8 cellular contexts compared by ENCODE assay signal in genomic region chr20:5118220-5119142, GRCh38. TPM values are rescaled to one million over a fixed set of nuclear protein-coding genes. Genes with fewer than 3 reads are reported as not detected.
DNase-seq lines count a peak whose midpoint lies in the region; ATAC-seq and TF ChIP-seq lines count a peak whose summit lies in the region.

No MANE protein-coding gene starts in this region.

- H3K27ac Mint-ChIP-seq in activated T-cell treated with anti-CD3 and anti-CD28 coated beads, Interleukin-2, amount 50 U/mL, for 24 hours, result peak overlapping the region; percentile 98
- H3K27ac Mint-ChIP-seq in activated T-helper 17 cell treated with anti-CD3 and anti-CD28 coated beads, Interleukin-2, amount 50 U/mL, for 72 hours, result peak overlapping the region; percentile 62

- TF ChIP-seq CTCF in kidney epithelial cell (IDR thresholded peaks at IDR 0.05; ENCODE audit: insufficient read depth, low read length, poor library complexity, severe bottlenecking) (no peak), tibial artery (IDR thresholded peaks at IDR 0.05) (no peak)

- no peaks in the 10 kb centered on the region for H3K27me3 ChIP-seq in kidney epithelial cell (ENCODE audit: control insufficient read depth, insufficient read depth, low read length)
- H3K27me3 ChIP-seq in tibial artery, result no peaks in the 10 kb centered on the region

- H3K27me3 Mint-ChIP-seq in activated T-cell treated with anti-CD3 and anti-CD28 coated beads, Interleukin-2, amount 50 U/mL, for 24 hours, result no peaks in the 10 kb centered on the region
- H3K27me3 Mint-ChIP-seq in activated T-helper 17 cell treated with anti-CD3 and anti-CD28 coated beads, Interleukin-2, amount 50 U/mL, for 72 hours, result no peaks in the 10 kb centered on the region

- peak overlapping the region; percentile 95 for H3K4me3 Mint-ChIP-seq in activated T-cell treated with anti-CD3 and anti-CD28 coated beads, Interleukin-2, amount 50 U/mL, for 24 hours
- H3K4me3 Mint-ChIP-seq in activated T-helper 17 cell treated with anti-CD3 and anti-CD28 coated beads, Interleukin-2, amount 50 U/mL, for 72 hours, result peak overlapping the region; percentile 97

- peak overlapping the region; percentile 77 to 80 for H3K27ac ChIP-seq in tibial artery

- peaks cover 0 to 19% (median 11%) of the 10 kb centered on the region in 4 donors for H3K4me1 ChIP-seq in tibial artery

- no peaks in the 10 kb centered on the region for H3K9me3 Mint-ChIP-seq in activated T-cell treated with anti-CD3 and anti-CD28 coated beads, Interleukin-2, amount 50 U/mL, for 24 hours
- H3K9me3 Mint-ChIP-seq in activated T-helper 17 cell treated with anti-CD3 and anti-CD28 coated beads, Interleukin-2, amount 50 U/mL, for 72 hours, result no peaks in the 10 kb centered on the region

- intact Hi-C loops in tibial artery (cut with DNase I; ENCODE audit: low total_unique reads), result no loop called here

- H3K4me3 ChIP-seq in kidney epithelial cell (ENCODE audit: low read depth, low read length) (peak overlapping the region; percentile 73), tibial artery (peak overlapping the region; percentile 73 to 94)

- H3K36me3 Mint-ChIP-seq in activated T-cell treated with anti-CD3 and anti-CD28 coated beads, Interleukin-2, amount 50 U/mL, for 24 hours (ENCODE audit: low read depth), result peaks cover 63% of the 10 kb centered on the region
- peaks cover 68% of the 10 kb centered on the region for H3K36me3 Mint-ChIP-seq in activated T-helper 17 cell treated with anti-CD3 and anti-CD28 coated beads, Interleukin-2, amount 50 U/mL, for 72 hours (ENCODE audit: low read depth)

- H3K36me3 ChIP-seq in kidney epithelial cell (ENCODE audit: control insufficient read depth, insufficient read depth, low read length) (no peaks in the 10 kb centered on the region), tibial artery (peaks cover 4 to 23% (median 11%) of the 10 kb centered on the region in 3 donors)

- H3K9me3 ChIP-seq in tibial artery, result no peaks in the 10 kb centered on the region

- DNase-seq in activated T-cell treated with anti-CD3 and anti-CD28 coated beads, Interleukin-2, amount 50 U/mL, for 24 hours, result peak; percentile 40
- DNase-seq in activated T-cell treated with anti-CD3 and anti-CD28 coated beads for 4 hours, result no peak
- no peak for DNase-seq in kidney epithelial cell (ENCODE audit: low read depth)
- DNase-seq in tibial artery, result no peak
- no peak for DNase-seq in stimulated activated CD4-positive, alpha-beta T cell treated with anti-CD3 and anti-CD28 coated beads, Interleukin-1b, Interleukin-23, amount 100 ng/mL, for 48 hours

- ATAC-seq in activated T-helper 17 cell treated with anti-CD3 and anti-CD28 coated beads, Interleukin-2, amount 50 U/mL, for 72 hours (replicated peaks), result no peak
- ATAC-seq in HG02938 (IDR thresholded peaks at IDR 0.05; ENCODE audit: unreplicated experiment) (no peak), GM21529 (IDR thresholded peaks at IDR 0.05; ENCODE audit: unreplicated experiment) (no peak)

- H3K4me1 Mint-ChIP-seq in activated T-cell treated with anti-CD3 and anti-CD28 coated beads, Interleukin-2, amount 50 U/mL, for 24 hours (ENCODE audit: low read depth), result peaks cover 53% of the 10 kb centered on the region
- peaks cover 34% of the 10 kb centered on the region for H3K4me1 Mint-ChIP-seq in activated T-helper 17 cell treated with anti-CD3 and anti-CD28 coated beads, Interleukin-2, amount 50 U/mL, for 72 hours

RNA-seq across cellular contexts. Expression of gene PCNA, which starts 1.3 kb away (rescaled TPM):
- 100 to 1,000 TPM; 346 to 572 TPM for total RNA-seq in activated T-helper 17 cell treated with anti-CD3 and anti-CD28 coated beads, Interleukin-2, amount 50 U/mL, for 72 hours
- total RNA-seq in kidney epithelial cell, result 89.6 and 92.7 TPM in 2 replicates

RNA-seq across cellular contexts. Expression of gene TMEM230, which starts 5.6 kb away (rescaled TPM):
- total RNA-seq in activated T-helper 17 cell treated with anti-CD3 and anti-CD28 coated beads, Interleukin-2, amount 50 U/mL, for 72 hours, result 10 to 100 TPM; 50.6 to 64.2 TPM
- total RNA-seq in kidney epithelial cell, result 98.2 and 111 TPM in 2 replicates

RNA-seq across cellular contexts. Expression of gene CDS2, which starts 8.3 kb away (rescaled TPM):
- total RNA-seq in activated T-helper 17 cell treated with anti-CD3 and anti-CD28 coated beads, Interleukin-2, amount 50 U/mL, for 72 hours, result 10 to 100 TPM; 53.8 to 70.5 TPM
- total RNA-seq in kidney epithelial cell, result 36.9 and 38.1 TPM in 2 replicates
